Comparison of ENCODE assay signal across 11 cellular contexts in the genomic region with DNA sequence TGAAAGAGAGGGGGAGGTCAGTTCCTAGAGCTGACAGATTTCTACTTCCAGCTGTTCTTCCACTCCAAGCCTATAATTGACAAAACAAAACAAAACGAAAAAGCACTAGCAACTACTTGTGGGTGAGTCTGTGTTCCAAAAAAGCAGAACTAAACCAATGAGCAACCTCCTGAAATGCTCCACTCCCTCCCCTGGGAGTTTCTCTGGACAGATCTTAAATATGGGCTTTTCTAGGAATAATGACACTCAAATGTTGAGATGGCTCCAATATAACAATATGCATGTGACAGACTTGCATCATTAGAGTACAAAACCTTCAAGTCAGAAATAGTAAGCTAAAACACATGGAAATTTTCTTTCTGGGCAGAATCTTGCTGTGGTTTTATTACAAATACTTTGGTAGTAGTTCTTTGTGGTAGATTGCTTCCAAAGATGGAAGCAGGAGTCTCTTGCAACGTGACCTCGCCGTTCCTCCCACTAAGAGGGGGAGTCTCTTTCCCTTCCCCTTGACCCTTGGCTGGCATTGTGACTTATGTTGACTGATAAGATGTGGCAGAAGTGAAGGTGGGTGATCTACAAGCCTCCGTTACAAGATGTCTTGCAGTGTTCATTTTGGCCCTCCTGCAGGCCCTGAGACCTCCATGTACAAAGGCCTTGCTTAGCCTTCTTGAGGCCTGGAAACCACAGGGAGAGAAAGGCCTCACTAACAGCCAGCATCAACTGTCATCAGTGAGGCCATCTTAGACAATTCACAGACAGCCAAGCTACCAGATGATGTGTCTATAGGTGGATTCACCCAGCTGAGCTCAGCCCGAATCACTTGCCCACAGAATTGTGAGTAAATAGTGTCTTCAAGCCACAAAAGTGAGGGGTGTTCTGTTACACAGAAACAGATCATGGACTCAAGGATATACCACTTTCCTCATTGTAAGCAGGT.
DNase-seq lines count a peak whose midpoint lies in the region; ATAC-seq and TF ChIP-seq lines count a peak whose summit lies in the region.
"Had no signal": no experiment of that assay in that cellular context is flagged by ENCODE, and none has a peak within 500 bp of the region (broad histone marks: within the 10 kb centered on the region; RNA-seq: fewer than 3 reads in every experiment).

No MANE protein-coding gene starts in this region.

- H2BK5ac ChIP-seq in H9 (ENCODE audit: insufficient read length, low read length): no peak overlapping the region

- H3K79me1 ChIP-seq in H9 (ENCODE audit: insufficient read depth, low read depth, low read length, poor library complexity, severe bottlenecking): no peaks in the 10 kb centered on the region

- H3T11ph ChIP-seq in H9 (ENCODE audit: low read length): no peak overlapping the region

- no peak for TF ChIP-seq POLR2A in tibial nerve (IDR thresholded peaks at IDR 0.05)

- H3K79me2 ChIP-seq in H9 (ENCODE audit: insufficient read depth, low read length): no peaks in the 10 kb centered on the region

- H3K27ac ChIP-seq in right cardiac atrium (ENCODE audit: low read length) (peak overlapping the region; percentile 69), tibial nerve (peak overlapping the region in 2 of 4 donors; percentile 64 to 73), H9 (ENCODE audit: insufficient read length, low read depth, low read length) (no peak overlapping the region)
- H3K27ac ChIP-seq: C4-2B, WERI-Rb-1 had no signal

- H3K4me2 ChIP-seq in H9 (ENCODE audit: insufficient read depth, insufficient read length, low read length): no peak overlapping the region

- DNase-seq in activated naive CD4-positive, alpha-beta T cell treated with anti-CD3 and anti-CD28 coated beads for 36 hours: peak; percentile 25
- DNase-seq in activated naive CD4-positive, alpha-beta T cell (lab: John Stamatoyannopoulos, UW): no peak
- DNase-seq in activated T-cell treated with anti-CD3 and anti-CD28 coated beads, Interleukin-2, amount 50 U/mL, for 72 hours: peak; percentile 26 to 27
- DNase-seq in right cardiac atrium: peak in 1 of 3 donors; percentile 47
- peak in 1 of 2 donors; percentile 36 for DNase-seq in tibial nerve (ENCODE audit: low spot score in 2 of 2)
- no peak for DNase-seq in HCEC 1CT
- no peak for DNase-seq in H9
- DNase-seq in NCI-H1694 (lab: John Stamatoyannopoulos, UW): no peak
- DNase-seq: left colon, WERI-Rb-1 had no signal

- no peak overlapping the region for H2AK5ac ChIP-seq in H9 (ENCODE audit: insufficient read length, low read length)

- H2BK15ac ChIP-seq in H9 (ENCODE audit: low read depth, low read length): no peak overlapping the region

- H3K4me3 ChIP-seq in right cardiac atrium (ENCODE audit: low read length) (no peak overlapping the region), tibial nerve (no peak overlapping the region)

- H2BK20ac ChIP-seq in H9 (ENCODE audit: low read depth, low read length, poor library complexity, severe bottlenecking): no peak overlapping the region

- H3K56ac ChIP-seq in H9 (ENCODE audit: insufficient read length, low read depth, low read length): no peak overlapping the region

- no peak overlapping the region for H2BK12ac ChIP-seq in H9 (ENCODE audit: insufficient read length, low read depth, low read length)

- H3K36me3 Mint-ChIP-seq in activated naive CD4-positive, alpha-beta T cell treated with anti-CD3 and anti-CD28 coated beads for 36 hours (ENCODE audit: low read depth): no peaks in the 10 kb centered on the region
- no peaks in the 10 kb centered on the region for H3K36me3 Mint-ChIP-seq in activated T-cell treated with anti-CD3 and anti-CD28 coated beads, Interleukin-2, amount 50 U/mL, for 72 hours (ENCODE audit: insufficient read depth in 2 of 2)
- H3K36me3 Mint-ChIP-seq in H9 (ENCODE audit: insufficient read depth in 1 of 3, low read depth in 3 of 3): no peaks in the 10 kb centered on the region

- H4K5ac ChIP-seq in H9 (ENCODE audit: insufficient read length, low read depth, low read length): no peak overlapping the region

- H3K9me3 ChIP-seq in right cardiac atrium (ENCODE audit: control insufficient read depth, low read length) (no peaks in the 10 kb centered on the region), tibial nerve (no peaks in the 10 kb centered on the region), H9 (ENCODE audit: control insufficient read depth, low read depth, low read length) (no peaks in the 10 kb centered on the region)

- no peak overlapping the region for H3K4ac ChIP-seq in H9 (ENCODE audit: low read depth, low read length)

- H3K23me2 ChIP-seq in H9 (ENCODE audit: insufficient read length, low read depth, low read length, poor library complexity, severe bottlenecking): no peaks in the 10 kb centered on the region

- TF ChIP-seq CTCF in tibial nerve (IDR thresholded peaks at IDR 0.05) (no peak), H9 (conservative IDR thresholded peaks at IDR 0.05) (no peak)

- H3K4me1 ChIP-seq in right cardiac atrium (ENCODE audit: control insufficient read depth, insufficient read depth, low read length) (peaks cover 21% of the 10 kb centered on the region), tibial nerve (peaks cover 0 to 38% (median 10%) of the 10 kb centered on the region in 4 donors), H9 (ENCODE audit: insufficient read depth, low read length) (peaks cover 7% of the 10 kb centered on the region; the same call in 1 of the 2 replicates)

- no peak overlapping the region for H3K9ac ChIP-seq in H9 (ENCODE audit: extremely low read depth, insufficient read length, low read length)

- H4K20me1 ChIP-seq in H9 (ENCODE audit: control insufficient read depth, insufficient read depth, insufficient read length): no peaks in the 10 kb centered on the region

- no peak overlapping the region for H2AFZ ChIP-seq in H9 (ENCODE audit: low read length)

- H3K9me3 Mint-ChIP-seq in activated naive CD4-positive, alpha-beta T cell treated with anti-CD3 and anti-CD28 coated beads for 36 hours: no peaks in the 10 kb centered on the region
- no peaks in the 10 kb centered on the region for H3K9me3 Mint-ChIP-seq in activated T-cell treated with anti-CD3 and anti-CD28 coated beads, Interleukin-2, amount 50 U/mL, for 72 hours
- no peaks in the 10 kb centered on the region for H3K9me3 Mint-ChIP-seq in H9

- no peak overlapping the region for H2BK120ac ChIP-seq in H9 (ENCODE audit: low read depth, low read length, poor library complexity, severe bottlenecking)

- no peak overlapping the region for H3K18ac ChIP-seq in H9 (ENCODE audit: insufficient read length, low read depth, low read length)

- peak; percentile 88 to 90 for ATAC-seq in activated T-cell treated with anti-CD3 and anti-CD28 coated beads, Interleukin-2, amount 50 U/mL, for 72 hours (replicated peaks in 1 of 2)
- peak; percentile 8 to 13 for ATAC-seq in right cardiac atrium
- ATAC-seq: left colon had no signal

- no peak overlapping the region for H3K27ac Mint-ChIP-seq in activated naive CD4-positive, alpha-beta T cell treated with anti-CD3 and anti-CD28 coated beads for 36 hours
- peak overlapping the region; percentile 85 for H3K27ac Mint-ChIP-seq in activated T-cell treated with anti-CD3 and anti-CD28 coated beads, Interleukin-2, amount 50 U/mL, for 72 hours
- H3K27ac Mint-ChIP-seq in H9: no peak overlapping the region

- no peak overlapping the region for H3K4me3 Mint-ChIP-seq in activated naive CD4-positive, alpha-beta T cell treated with anti-CD3 and anti-CD28 coated beads for 36 hours
- peak overlapping the region in 1 of 2 donors; percentile 12 for H3K4me3 Mint-ChIP-seq in activated T-cell treated with anti-CD3 and anti-CD28 coated beads, Interleukin-2, amount 50 U/mL, for 72 hours
- no peak overlapping the region for H3K4me3 Mint-ChIP-seq in H9

- 50% methylated on average over 6 of the region's 6 CpGs for WGBS in right cardiac atrium
- WGBS in tibial nerve, 2 donors: 54 to 59% methylated on average over 6 of the region's 6 CpGs
- WGBS in H9 (ENCODE audit: extremely low coverage, insufficient read length, low lambda C conversion rate): no CpG with 5 or more reads among the region's 6 CpGs

- H4K8ac ChIP-seq in H9 (replicated peaks; ENCODE audit: insufficient read length, low read depth, low read length): no peak overlapping the region

- intact Hi-C loops in activated naive CD4-positive, alpha-beta T cell treated with anti-CD3 and anti-CD28 coated beads for 36 hours (cut with micrococcal nuclease): no loop called here
- intact Hi-C loops in right cardiac atrium (cut with DNase I): no loop called here

- no peaks in the 10 kb centered on the region for H3K36me3 ChIP-seq in tibial nerve
- H3K36me3 ChIP-seq: WERI-Rb-1 had no signal

- CTCF ChIA-PET in activated naive CD4-positive, alpha-beta T cell treated with anti-CD3 and anti-CD28 coated beads for 36 hours (lab: Charles Lee): no interaction called here

- H3K14ac ChIP-seq in H9 (ENCODE audit: insufficient read depth, low read length): no peak overlapping the region

- peaks cover 32% of the 10 kb centered on the region for H3K4me1 Mint-ChIP-seq in activated naive CD4-positive, alpha-beta T cell treated with anti-CD3 and anti-CD28 coated beads for 36 hours (ENCODE audit: low read depth)
- peaks cover 30% of the 10 kb centered on the region for H3K4me1 Mint-ChIP-seq in activated T-cell treated with anti-CD3 and anti-CD28 coated beads, Interleukin-2, amount 50 U/mL, for 72 hours (ENCODE audit: low read depth)
- H3K4me1 Mint-ChIP-seq in H9: peaks cover 18 to 25% of the 10 kb centered on the region in 2 experiments

- no peak overlapping the region for H4K91ac ChIP-seq in H9 (ENCODE audit: insufficient read length, low read depth, low read length)

- no peaks in the 10 kb centered on the region for H3K27me3 Mint-ChIP-seq in activated naive CD4-positive, alpha-beta T cell treated with anti-CD3 and anti-CD28 coated beads for 36 hours (ENCODE audit: low read depth)
- no peaks in the 10 kb centered on the region for H3K27me3 Mint-ChIP-seq in activated T-cell treated with anti-CD3 and anti-CD28 coated beads, Interleukin-2, amount 50 U/mL, for 72 hours (ENCODE audit: low read depth)
- no peaks in the 10 kb centered on the region; the same call in 1 of the 2 replicates for H3K27me3 Mint-ChIP-seq in H9 (ENCODE audit: low read depth)

- H3K23ac ChIP-seq in H9 (ENCODE audit: insufficient read length, low read depth, low read length): no peak overlapping the region

- H3K27me3 ChIP-seq in right cardiac atrium (ENCODE audit: control insufficient read depth, insufficient read depth) (no peaks in the 10 kb centered on the region), tibial nerve (no peaks in the 10 kb centered on the region), H9 (ENCODE audit: insufficient read depth, low read length) (no peaks in the 10 kb centered on the region)

- TF ChIP-seq EP300 in tibial nerve (IDR thresholded peaks at IDR 0.05): peak; percentile 36 to 69

Comparison
In these comparisons a context has a peak if more than half of its experiments do, and no peak if none do; other contexts are left out.
1. DNase-seq: peak in activated naive CD4-positive, alpha-beta T cell treated with anti-CD3 and anti-CD28 coated beads for 36 hours (single experiment) and activated T-cell treated with anti-CD3 and anti-CD28 coated beads, Interleukin-2, amount 50 U/mL, for 72 hours (2 of 2); none in activated naive CD4-positive, alpha-beta T cell (0 of 4), HCEC 1CT (single experiment), H9 (single experiment) and NCI-H1694 (single experiment).